In genomic region chr15:78658823-78659222, GRCh38 we compare ENCODE assay signal across 11 cellular contexts. TPM values are rescaled to one million over a fixed set of nuclear protein-coding genes. Genes with fewer than 3 reads are reported as not detected.
"Had no signal": no experiment of that assay in that cellular context is flagged by ENCODE, and none has a peak within 500 bp of the region (broad histone marks: within the 10 kb centered on the region; RNA-seq: fewer than 3 reads in every experiment).

No MANE protein-coding gene starts in this region.

- DNase-seq: GM23248, GOT3, H7, H9, HCEC 1CT, HFFc6 had no signal

- H3K27ac Mint-ChIP-seq: GM23338, H9, HFFc6 had no signal

- H3K9me3 ChIP-seq: HAP-1 had no signal

- H3K9me3 Mint-ChIP-seq: GM23338, H9, HFFc6 had no signal

- H3K4me3 ChIP-seq: GM23248, GM23338, HAP-1 had no signal

- H3K36me3 ChIP-seq: HAP-1 had no signal

- H3K27ac ChIP-seq: GM23248 had no signal

- FAIRE-seq: H1, H54 had no signal

- H3K4me1 Mint-ChIP-seq: GM23338 had no signal

- H3K4me1 ChIP-seq: HAP-1 had no signal

- H3K4me3 Mint-ChIP-seq: GM23338, H9, HFFc6 had no signal

RNA-seq across cellular contexts. Expression of gene CHRNB4, which starts 17.8 kb away (rescaled TPM):
- total RNA-seq: GM23248, H4, HFFc6 had no signal
- polyA plus RNA-seq: GM23248 had no signal

RNA-seq across cellular contexts. Expression of gene CHRNA3, which starts 38.0 kb away (rescaled TPM):
- total RNA-seq: GM23248, HFFc6 had no signal
- polyA plus RNA-seq: GM23248 had no signal
